Comparison of ENCODE assay signal across 12 cellular contexts in genomic region chr5:147743686-147744332, GRCh38. TPM values are rescaled to one million over a fixed set of nuclear protein-coding genes. Genes with fewer than 3 reads are reported as not detected.
DNase-seq lines count a peak whose midpoint lies in the region; ATAC-seq and TF ChIP-seq lines count a peak whose summit lies in the region.
"Had no signal": no experiment of that assay in that cellular context is flagged by ENCODE, and none has a peak within 500 bp of the region (broad histone marks: within the 10 kb centered on the region; RNA-seq: fewer than 3 reads in every experiment).

No MANE protein-coding gene starts in this region.

- no peaks in the 10 kb centered on the region for H3K9me2 ChIP-seq in SK-N-SH

- H3K36me3 ChIP-seq in SK-N-SH (replicated peaks in 1 of 2; ENCODE audit: control insufficient read depth in 1 of 2, insufficient read depth in 2 of 2, low read length in 1 of 2) (no peaks in the 10 kb centered on the region), SK-N-MC (ENCODE audit: insufficient read depth, low read length) (no peaks in the 10 kb centered on the region; the same call in 1 of the 2 replicates), WERI-Rb-1 (no peaks in the 10 kb centered on the region)

- no peaks in the 10 kb centered on the region for H3F3A ChIP-seq in SK-N-SH (replicated peaks; ENCODE audit: insufficient read depth)

- ATAC-seq in SK-N-SH treated with all-trans-retinoic acid at 6 μM for 48 hours (no peak), HG03565 (IDR thresholded peaks at IDR 0.05; ENCODE audit: unreplicated experiment) (no peak)
- no peak for ATAC-seq in CD4-positive, alpha-beta T cell (ENCODE audit: poor library complexity)

- H3K9ac ChIP-seq in SK-N-SH (no peak overlapping the region), SK-N-MC (ENCODE audit: insufficient read length) (peak overlapping the region; percentile 78)

- H3K4me3 ChIP-seq in SK-N-SH (ENCODE audit: low read depth in 2 of 2, low read length in 1 of 2) (no peak overlapping the region), SK-N-MC (peak overlapping the region; percentile 60), WERI-Rb-1 (ENCODE audit: low read depth, low read length) (no peak overlapping the region)

- H3K4me1 Mint-ChIP-seq in CD4-positive, alpha-beta T cell (ENCODE audit: low read depth) = no peaks in the 10 kb centered on the region

- peaks cover 0 to 40% of the 10 kb centered on the region in 2 experiments; a peak in 3 of 4 replicates for H3K4me1 ChIP-seq in SK-N-SH (ENCODE audit: control insufficient read depth in 1 of 2, insufficient read depth in 2 of 2, low read depth in 1 of 2, low read length in 1 of 2)

- H3K4me2 ChIP-seq in SK-N-SH = no peak overlapping the region

- no peaks in the 10 kb centered on the region for H4K20me1 ChIP-seq in SK-N-SH (ENCODE audit: insufficient read depth)

- DNase-seq in SK-N-SH = peak; percentile 46
- DNase-seq in NCI-H2171 (lab: John Stamatoyannopoulos, UW) = peak; percentile 71
- peak; percentile 100 for DNase-seq in SK-N-MC (ENCODE audit: low read depth, low spot score)
- DNase-seq in pons (ENCODE audit: low spot score) = peak; percentile 39
- no peak for DNase-seq in CD4-positive, alpha-beta T cell
- DNase-seq in WERI-Rb-1 = no peak
- DNase-seq: dermis blood vessel endothelial cell; GOT3; posterior cingulate gyrus; stimulated activated CD8-positive, alpha-beta memory T cell treated with anti-CD3 and anti-CD28 coated beads, Interleukin-4, amount 100 ng/mL, for 48 hours had no signal

- CTCF ChIA-PET in SK-N-SH (lab: Yijun Ruan, JAX) = interaction anchor here (0.6 to 1.0 kb wide), 2 partner anchors 40 to 79 kb away, joined by 3 read pairs; no protein-coding TSS in a partner anchor
- CTCF ChIA-PET in CD4-positive, alpha-beta T cell (lab: Charles Lee) = no interaction called here

- no peaks in the 10 kb centered on the region for H3K79me2 ChIP-seq in SK-N-SH (ENCODE audit: insufficient read depth)

- H2AFZ ChIP-seq in SK-N-SH (ENCODE audit: low read depth) = no peak overlapping the region

- H3K9me3 ChIP-seq in SK-N-SH (no peaks in the 10 kb centered on the region), SK-N-MC (ENCODE audit: low read depth, low read length) (no peaks in the 10 kb centered on the region), WERI-Rb-1 (ENCODE audit: severe bottlenecking) (no peaks in the 10 kb centered on the region)
- H3K9me3 ChIP-seq in CD4-positive, alpha-beta T cell (ENCODE audit: control insufficient read depth, low read length) = no peaks in the 10 kb centered on the region

- H3K27me3 Mint-ChIP-seq in CD4-positive, alpha-beta T cell = no peaks in the 10 kb centered on the region

- H3K9me3 Mint-ChIP-seq in CD4-positive, alpha-beta T cell = no peaks in the 10 kb centered on the region

- no peak overlapping the region for H3K27ac Mint-ChIP-seq in CD4-positive, alpha-beta T cell

- intact Hi-C loops in CD4-positive, alpha-beta T cell (cut with DNase I, micrococcal nuclease) = no loop called here

- H3K36me3 Mint-ChIP-seq in CD4-positive, alpha-beta T cell (ENCODE audit: low read depth) = no peaks in the 10 kb centered on the region

- H3K27me3 ChIP-seq in SK-N-SH (ENCODE audit: insufficient read depth) = no peaks in the 10 kb centered on the region
- H3K27me3 ChIP-seq in CD4-positive, alpha-beta T cell (ENCODE audit: control insufficient read depth, insufficient read depth, low read length) = no peaks in the 10 kb centered on the region
- no peaks in the 10 kb centered on the region for H3K27me3 ChIP-seq in WERI-Rb-1 (ENCODE audit: insufficient read depth, low read depth, severe bottlenecking)

- 21% methylated on average over 1 of the region's 1 CpG for WGBS in SK-N-SH (ENCODE audit: low lambda C conversion rate)

- TF ChIP-seq CTCF in SK-N-SH (IDR thresholded peaks at IDR 0.05) = no peak
- no peak for TF ChIP-seq CTCF in CD4-positive, alpha-beta T cell (IDR thresholded peaks at IDR 0.05)
- no peak for TF ChIP-seq CTCF in WERI-Rb-1 (IDR thresholded peaks at IDR 0.05; ENCODE audit: low read depth, low read length)

- TF ChIP-seq EP300 in SK-N-SH (IDR thresholded peaks at IDR 0.05; ENCODE audit: borderline replicate concordance in 1 of 2, low read depth in 1 of 2, low read length in 1 of 2) = no peak

- POLR2A ChIA-PET in SK-N-SH (lab: Yijun Ruan, JAX) = no interaction called here
- POLR2A ChIA-PET in CD4-positive, alpha-beta T cell (lab: Charles Lee) = no interaction called here

- H3K27ac ChIP-seq in SK-N-SH (ENCODE audit: low read depth in 2 of 2, low read length in 1 of 2) = no peak overlapping the region; a peak in 1 of 4 replicates
- peak overlapping the region; percentile 100 for H3K27ac ChIP-seq in SK-N-MC
- H3K27ac ChIP-seq in CD4-positive, alpha-beta T cell (ENCODE audit: low read depth, low read length) = no peak overlapping the region
- H3K27ac ChIP-seq in WERI-Rb-1 = no peak overlapping the region

- no peak for TF ChIP-seq RAD21 in SK-N-SH (IDR thresholded peaks at IDR 0.05; ENCODE audit: low read length)

- no peak overlapping the region for H3K4me3 Mint-ChIP-seq in CD4-positive, alpha-beta T cell

TF ChIP-seq in SK-N-SH, 30 proteins besides CTCF, POLR2A, EP300 and RAD21:
- TF ChIP-seq SIN3A (IDR thresholded peaks at IDR 0.05; ENCODE audit: borderline replicate concordance, low read depth, low read length) = no peak
- TF ChIP-seq NFIC (IDR thresholded peaks at IDR 0.05; ENCODE audit: borderline replicate concordance) = no peak
- TF ChIP-seq GATA2 (CRISPR knock-in tag; IDR thresholded peaks at IDR 0.05) = no peak
- TF ChIP-seq YY1 (IDR thresholded peaks at IDR 0.05; ENCODE audit: low read depth) = no peak
- no peak for TF ChIP-seq RXRA (IDR thresholded peaks at IDR 0.05; ENCODE audit: borderline replicate concordance, low read depth)
- no peak for TF ChIP-seq SMC3 (IDR thresholded peaks at IDR 0.05; ENCODE audit: low read depth, low read length)
- TF ChIP-seq NRF1 (IDR thresholded peaks at IDR 0.05; ENCODE audit: low read depth, low read length) = no peak
- TF ChIP-seq FOSL2 (IDR thresholded peaks at IDR 0.05; ENCODE audit: borderline replicate concordance, low read depth) = no peak
- no peak for TF ChIP-seq TEAD4 (IDR thresholded peaks at IDR 0.05; ENCODE audit: borderline replicate concordance, insufficient read depth)
- no peak for TF ChIP-seq TAF1 (IDR thresholded peaks at IDR 0.05; ENCODE audit: borderline replicate concordance, low read depth, low read length)
- no peak for TF ChIP-seq USF2 (IDR thresholded peaks at IDR 0.05; ENCODE audit: borderline replicate concordance, low read depth, low read length)
- no peak for TF ChIP-seq POLR2AphosphoS5 (IDR thresholded peaks at IDR 0.05; ENCODE audit: low read depth, low read length)
- no peak for TF ChIP-seq JUND (IDR thresholded peaks at IDR 0.05)

TF ChIP-seq in SK-N-SH treated with all-trans-retinoic acid at 6 μM for 48 hours, 23 proteins besides CTCF, POLR2A, EP300 and RAD21:
- TF ChIP-seq BACH2 (CRISPR knock-in tag; IDR thresholded peaks at IDR 0.05; ENCODE audit: borderline replicate concordance) = no peak
- no peak for TF ChIP-seq OSR1 (CRISPR knock-in tag; IDR thresholded peaks at IDR 0.05)
- TF ChIP-seq RARB (CRISPR knock-in tag; IDR thresholded peaks at IDR 0.05) = no peak
- TF ChIP-seq POU6F1 (CRISPR knock-in tag; IDR thresholded peaks at IDR 0.05; ENCODE audit: borderline replicate concordance, low read depth) = no peak
- no peak for TF ChIP-seq ZNF70 (CRISPR knock-in tag; IDR thresholded peaks at IDR 0.05)
- no peak for TF ChIP-seq CSDC2 (CRISPR knock-in tag; IDR thresholded peaks at IDR 0.05)
- TF ChIP-seq PPARA (CRISPR knock-in tag; IDR thresholded peaks at IDR 0.05; ENCODE audit: borderline replicate concordance) = no peak
- TF ChIP-seq ZNF565 (CRISPR knock-in tag; conservative IDR thresholded peaks at IDR 0.05; ENCODE audit: low read depth) = no peak
- TF ChIP-seq CREB5 (CRISPR knock-in tag; IDR thresholded peaks at IDR 0.05; ENCODE audit: low read depth) = no peak
- TF ChIP-seq GLIS3 (CRISPR knock-in tag; IDR thresholded peaks at IDR 0.05) = no peak
- no peak for TF ChIP-seq CSRNP3 (CRISPR knock-in tag; IDR thresholded peaks at IDR 0.05)

RNA-seq across cellular contexts. Expression of gene JAKMIP2, which starts 38.7 kb away (rescaled TPM):
- polyA plus RNA-seq in SK-N-SH (2012; rRNA removed) = 1.8 and 2.1 TPM in 2 replicates
- 1.6 and 2.3 TPM in 2 replicates for polyA plus RNA-seq in SK-N-SH (2012; cell fraction: cytosol; rRNA removed)
- polyA plus RNA-seq in SK-N-SH (2012; cell fraction: nucleus; rRNA removed) = 0.69 and 1.6 TPM in 2 replicates
- total RNA-seq in CD4-positive, alpha-beta T cell = 1 to 10 TPM in 1 of 2 experiments, under 1 TPM in 1; 0.74 to 1.3 TPM
- total RNA-seq: dermis blood vessel endothelial cell had no signal

Comparison
In these comparisons a context has a peak if more than half of its experiments do, and no peak if none do; other contexts are left out.
1. DNase-seq: peak in SK-N-SH (single experiment), NCI-H2171 (single experiment), SK-N-MC (single experiment) and pons (single experiment); none in CD4-positive, alpha-beta T cell (0 of 10) and WERI-Rb-1 (single experiment).